13 cellular contexts compared by ENCODE assay signal in the genomic region with DNA sequence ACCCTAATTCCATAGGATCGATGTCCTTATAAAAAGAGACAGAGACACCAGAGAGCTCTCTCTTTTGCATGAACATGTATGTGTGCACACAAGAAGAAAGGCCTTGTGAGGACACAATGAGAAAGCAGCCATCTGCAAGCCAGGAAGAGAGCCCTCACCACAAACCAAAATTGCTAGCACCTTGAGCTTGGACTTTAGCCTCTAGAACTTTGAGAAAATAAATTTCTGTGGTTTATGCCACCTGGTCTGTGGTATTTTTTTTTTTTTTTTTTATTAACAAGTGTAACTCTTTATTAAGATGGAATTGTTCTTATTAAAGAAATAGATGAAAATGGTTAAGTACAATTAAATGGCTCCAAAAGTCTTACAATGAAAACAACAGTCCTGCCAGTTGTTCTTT. TPM values are rescaled to one million over a fixed set of nuclear protein-coding genes. Genes with fewer than 3 reads are reported as not detected.
A peak's percentile ranks its signal among the peaks of the same experiment; 100 is the strongest.
DNase-seq lines count a peak whose midpoint lies in the region; ATAC-seq and TF ChIP-seq lines count a peak whose summit lies in the region.
"Not testable (repeated sequence)": the region's sequence is repeated elsewhere in the genome, so short reads cannot be mapped to it uniquely, and the experiment has no call there.
"Had no signal": no experiment of that assay in that cellular context is flagged by ENCODE, and none has a peak within 500 bp of the region (broad histone marks: within the 10 kb centered on the region; RNA-seq: fewer than 3 reads in every experiment).

No MANE protein-coding gene starts in this region.

- H3K4me3 Mint-ChIP-seq in natural killer cell: not testable (repeated sequence)

- peak; percentile 93 for ATAC-seq in GM18511 (IDR thresholded peaks at IDR 0.05; ENCODE audit: unreplicated experiment)
- peak; percentile 82 for ATAC-seq in GM19351 (IDR thresholded peaks at IDR 0.05; ENCODE audit: unreplicated experiment)
- peak; percentile 71 for ATAC-seq in GM21528 (IDR thresholded peaks at IDR 0.05; ENCODE audit: low FRiP score, unreplicated experiment)
- peak; percentile 80 for ATAC-seq in HG02763 (IDR thresholded peaks at IDR 0.05; ENCODE audit: unreplicated experiment)
- peak; percentile 87 for ATAC-seq in HG03108 (IDR thresholded peaks at IDR 0.05; ENCODE audit: unreplicated experiment)
- ATAC-seq in HG03520 (IDR thresholded peaks at IDR 0.05; ENCODE audit: unreplicated experiment): peak; percentile 82
- peak; percentile 74 to 82 (median 79) for ATAC-seq in natural killer cell

- H3K27me3 Mint-ChIP-seq in natural killer cell (ENCODE audit: low read depth in 2 of 2): not testable (repeated sequence)

- not testable (repeated sequence) for TF ChIP-seq CTCF in natural killer cell (IDR thresholded peaks at IDR 0.05)

- not testable (repeated sequence) for H3K27ac Mint-ChIP-seq in natural killer cell

- not testable (repeated sequence) for H3K9me3 Mint-ChIP-seq in natural killer cell

- peak; percentile 2 to 25 for DNase-seq in NOMO-1 (lab: John Stamatoyannopoulos, UW; ENCODE audit: unreplicated experiment in 2 of 2)
- DNase-seq in natural killer cell: not testable (repeated sequence)

- intact Hi-C loops in natural killer cell (cut with micrococcal nuclease): not testable (repeated sequence)

- not testable (repeated sequence) for H3K36me3 Mint-ChIP-seq in natural killer cell

- H3K4me1 Mint-ChIP-seq in natural killer cell: not testable (repeated sequence)

RNA-seq across cellular contexts. Expression of gene PSMA8, which starts 33.9 kb away (rescaled TPM):
- total RNA-seq in natural killer cell: 1 to 10 TPM in 1 of 3 donors, not detected in 2; 1.3 TPM
- total RNA-seq: astrocyte, frontal cortex, GM23248, kidney, lung had no signal

RNA-seq across cellular contexts. Expression of gene TAF4B, which starts 58.7 kb away (rescaled TPM):
- 1 to 10 TPM; 1.5 to 3.3 (median 1.7) TPM for total RNA-seq in natural killer cell
